9 cellular contexts compared by ENCODE assay signal in the genomic region with DNA sequence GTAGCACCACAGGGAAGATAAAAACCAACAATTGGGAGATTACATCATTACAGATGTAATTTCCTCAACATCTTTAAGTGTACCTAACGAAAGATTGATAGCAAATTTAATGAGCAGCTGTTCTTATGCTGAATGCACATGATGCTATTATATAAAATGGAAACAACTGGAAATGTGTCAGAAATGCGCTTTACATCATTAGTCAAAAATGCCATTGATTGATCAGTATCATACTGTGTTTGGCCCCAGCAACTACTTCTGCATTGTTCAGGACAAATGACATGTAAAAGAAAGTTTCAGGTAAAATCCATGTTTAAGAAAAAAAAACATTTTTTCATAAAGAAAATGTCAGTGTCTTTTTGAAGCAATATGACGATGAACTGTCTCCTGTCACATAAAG.
"Had no signal": no experiment of that assay in that cellular context is flagged by ENCODE, and none has a peak within 500 bp of the region (broad histone marks: within the 10 kb centered on the region; RNA-seq: fewer than 3 reads in every experiment).

No MANE protein-coding gene starts in this region.

- H3K27ac ChIP-seq: GM23248, HL-60 had no signal

- H3K4me3 ChIP-seq: GM23248, HAP-1 had no signal

- ATAC-seq: HCT116 had no signal

- DNase-seq: GM23248, GOT3, H7, HFFc6, IMR-90, KBM-7 had no signal

- H3K27ac Mint-ChIP-seq: HFFc6 had no signal

- H3K36me3 ChIP-seq: HAP-1 had no signal

- H3K4me1 ChIP-seq: HAP-1 had no signal

- H3K4me3 Mint-ChIP-seq: HFFc6 had no signal

- H3K9me3 ChIP-seq: HAP-1 had no signal

- H3K9ac ChIP-seq: GM23248 had no signal

- H3K9me3 Mint-ChIP-seq: HFFc6 had no signal
